In the genomic region with DNA sequence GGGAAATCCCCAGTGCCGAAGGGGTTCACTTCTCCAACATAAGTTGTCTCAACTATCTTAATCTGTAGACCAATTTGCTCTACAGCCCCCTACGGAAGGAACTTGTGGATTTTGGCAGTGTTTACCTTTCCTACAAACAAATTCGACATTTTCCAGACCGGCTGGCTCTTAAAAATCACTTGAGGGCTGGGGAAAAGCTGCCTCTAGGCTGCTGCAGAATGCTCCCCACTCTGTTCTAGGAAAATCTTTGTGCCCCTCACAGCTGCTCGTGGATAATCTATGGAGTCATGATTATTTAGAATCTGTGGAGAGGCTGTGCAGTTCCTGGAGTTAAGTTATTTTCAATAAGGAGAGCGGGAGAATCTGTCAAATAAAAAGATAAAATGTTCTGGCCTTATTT, we compare ENCODE assay signal across 1 cellular context.
TF ChIP-seq lines count a peak whose summit lies in the region.

No MANE protein-coding gene starts in this region.

TF ChIP-seq in IMR-90, 13 proteins besides CTCF, POLR2A, EP300 and RAD21 (continued from another document):
- TF ChIP-seq MAZ (IDR thresholded peaks at IDR 0.05; ENCODE audit: borderline replicate concordance, low read depth, low read length) (no peak), RCOR1 (IDR thresholded peaks at IDR 0.05; ENCODE audit: insufficient replicate concordance, low read length) (no peak), FOS (IDR thresholded peaks at IDR 0.05; ENCODE audit: low read depth, low read length) (no peak), SMC3 (IDR thresholded peaks at IDR 0.05; ENCODE audit: low read depth, low read length) (no peak), MXI1 (IDR thresholded peaks at IDR 0.05; ENCODE audit: borderline replicate concordance, low read depth, low read length) (no peak), NFE2L2 (IDR thresholded peaks at IDR 0.05; ENCODE audit: low read depth, low read length) (no peak), MAFK (IDR thresholded peaks at IDR 0.05; ENCODE audit: low read depth, low read length) (no peak), CEBPB (IDR thresholded peaks at IDR 0.05; ENCODE audit: low read depth, low read length) (no peak), BHLHE40 (IDR thresholded peaks at IDR 0.05; ENCODE audit: low read depth, low read length) (no peak)
- TF ChIP-seq, protein P1, sequence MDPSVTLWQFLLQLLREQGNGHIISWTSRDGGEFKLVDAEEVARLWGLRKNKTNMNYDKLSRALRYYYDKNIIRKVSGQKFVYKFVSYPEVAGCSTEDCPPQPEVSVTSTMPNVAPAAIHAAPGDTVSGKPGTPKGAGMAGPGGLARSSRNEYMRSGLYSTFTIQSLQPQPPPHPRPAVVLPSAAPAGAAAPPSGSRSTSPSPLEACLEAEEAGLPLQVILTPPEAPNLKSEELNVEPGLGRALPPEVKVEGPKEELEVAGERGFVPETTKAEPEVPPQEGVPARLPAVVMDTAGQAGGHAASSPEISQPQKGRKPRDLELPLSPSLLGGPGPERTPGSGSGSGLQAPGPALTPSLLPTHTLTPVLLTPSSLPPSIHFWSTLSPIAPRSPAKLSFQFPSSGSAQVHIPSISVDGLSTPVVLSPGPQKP (IDR thresholded peaks at IDR 0.05; ENCODE audit: borderline replicate concordance, low read depth, low read length): no peak
- TF ChIP-seq, protein P2, sequence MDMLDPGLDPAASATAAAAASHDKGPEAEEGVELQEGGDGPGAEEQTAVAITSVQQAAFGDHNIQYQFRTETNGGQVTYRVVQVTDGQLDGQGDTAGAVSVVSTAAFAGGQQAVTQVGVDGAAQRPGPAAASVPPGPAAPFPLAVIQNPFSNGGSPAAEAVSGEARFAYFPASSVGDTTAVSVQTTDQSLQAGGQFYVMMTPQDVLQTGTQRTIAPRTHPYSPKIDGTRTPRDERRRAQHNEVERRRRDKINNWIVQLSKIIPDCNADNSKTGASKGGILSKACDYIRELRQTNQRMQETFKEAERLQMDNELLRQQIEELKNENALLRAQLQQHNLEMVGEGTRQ (IDR thresholded peaks at IDR 0.05; ENCODE audit: low read depth, low read length): no peak
